In the genomic region with DNA sequence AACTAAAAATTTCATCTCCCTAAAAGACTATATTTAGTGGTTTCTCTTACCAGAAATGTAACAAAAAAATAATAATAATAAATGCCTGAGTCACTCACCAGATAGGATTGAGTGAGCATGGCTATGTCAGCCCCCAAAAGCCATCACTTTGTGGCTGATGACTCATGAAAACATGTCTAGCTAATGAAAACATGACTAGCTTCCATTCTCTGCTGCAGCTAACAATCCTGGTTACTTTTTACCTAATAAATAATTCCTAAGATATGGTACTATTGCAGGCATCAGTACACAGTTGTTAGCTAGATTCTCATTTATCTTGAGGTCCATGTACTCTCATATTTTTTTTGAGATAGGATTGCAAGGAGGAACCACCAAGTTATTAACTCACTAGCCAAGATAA, we compare ENCODE assay signal across 23 cellular contexts.
A peak's percentile ranks its signal among the peaks of the same experiment; 100 is the strongest.
DNase-seq lines count a peak whose midpoint lies in the region; ATAC-seq and TF ChIP-seq lines count a peak whose summit lies in the region.
"Had no signal": no experiment of that assay in that cellular context is flagged by ENCODE, and none has a peak within 500 bp of the region (broad histone marks: within the 10 kb centered on the region; RNA-seq: fewer than 3 reads in every experiment).

No MANE protein-coding gene starts in this region.

- H3K27ac ChIP-seq in breast epithelium: no peak overlapping the region
- H3K27ac ChIP-seq: 22Rv1, heart right ventricle, VCaP had no signal

- no peaks in the 10 kb centered on the region for H3K27me3 ChIP-seq in breast epithelium
- H3K27me3 ChIP-seq: heart right ventricle had no signal

- DNase-seq in MCF 10A (ENCODE audit: unreplicated experiment) (peak; percentile 33), breast epithelium (ENCODE audit: low spot score in 2 of 2) (no peak), astrocyte of the hippocampus (ENCODE audit: low read depth, low spot score) (peak; percentile 75), glomerular visceral epithelial cell (ENCODE audit: extremely low spot score) (peak; percentile 90), NCI-H1694 treated with DMSO at 0.1 percent for 48 hours (lab: John Stamatoyannopoulos, UW) (no peak), T-helper 2 cell (no peak)
- no peak for DNase-seq in activated CD4-positive, alpha-beta T cell treated with anti-CD3 and anti-CD28 coated beads for 48 hours
- DNase-seq: activated CD8-positive, alpha-beta T cell treated with anti-CD3 and anti-CD28 coated beads for 36 hours; activated T-cell treated with anti-CD3 and anti-CD28 coated beads, Interleukin-2, amount 50 U/mL, for 24 hours; heart right ventricle; Kasumi-1; mesendoderm; NCI-H1436 treated with DMSO at 0.1 percent for 48 hours; RPMI8226; small intestine; stimulated activated CD4-positive, alpha-beta T cell treated with anti-CD3 and anti-CD28 coated beads, Interleukin-4, amount 100 ng/mL, for 24 hours; substantia nigra; SW 1271 had no signal

- no TSS peak for BruUV-seq in MCF 10A (replicated peaks; lab: Mats Ljungman, UMichigan)

- CTCF ChIA-PET in MCF 10A (lab: Yijun Ruan, JAX): interaction anchor here (0.6 to 1.3 kb wide), 2 partner anchors 472 to 710 kb away, joined by 3 to 5 read pairs; no protein-coding TSS in a partner anchor

- no peaks in the 10 kb centered on the region for H3K36me3 ChIP-seq in breast epithelium
- H3K36me3 ChIP-seq: heart right ventricle had no signal

- POLR2A ChIA-PET in MCF 10A (lab: Yijun Ruan, JAX): interaction anchor here (1.1 kb wide), 1 partner anchor 9 kb away, joined by 3 read pairs; no protein-coding TSS in a partner anchor

- H3K27me3 Mint-ChIP-seq in MCF 10A (ENCODE audit: insufficient read depth, unreplicated experiment): peaks cover 87% of the 10 kb centered on the region
- H3K27me3 Mint-ChIP-seq: activated T-cell treated with anti-CD3 and anti-CD28 coated beads, Interleukin-2, amount 50 U/mL, for 24 hours; natural killer cell treated with Interleukin-12 subunit alpha and Interleukin-12 subunit beta and Interleukin-15 and Interleukin-18, amount 100 ng/mL, for 72 hours had no signal

- H3K4me1 ChIP-seq in breast epithelium: no peaks in the 10 kb centered on the region
- H3K4me1 ChIP-seq: heart right ventricle had no signal

- no peak for TF ChIP-seq CTCF in MCF 10A (IDR thresholded peaks at IDR 0.05; ENCODE audit: unreplicated experiment)
- TF ChIP-seq CTCF in breast epithelium (IDR thresholded peaks at IDR 0.05): no peak

- no peak for TF ChIP-seq POLR2A in breast epithelium (IDR thresholded peaks at IDR 0.05)

- no peak overlapping the region for H3K4me3 Mint-ChIP-seq in MCF 10A (ENCODE audit: unreplicated experiment)
- H3K4me3 Mint-ChIP-seq: activated CD8-positive, alpha-beta T cell treated with anti-CD3 and anti-CD28 coated beads for 36 hours; activated naive CD8-positive, alpha-beta T cell; activated T-cell treated with anti-CD3 and anti-CD28 coated beads, Interleukin-2, amount 50 U/mL, for 24 hours; natural killer cell treated with Interleukin-12 subunit alpha and Interleukin-12 subunit beta and Interleukin-15 and Interleukin-18, amount 100 ng/mL, for 72 hours had no signal

- no peak overlapping the region for H3K27ac Mint-ChIP-seq in MCF 10A (ENCODE audit: low read depth, unreplicated experiment)
- H3K27ac Mint-ChIP-seq: activated CD8-positive, alpha-beta T cell treated with anti-CD3 and anti-CD28 coated beads for 36 hours; activated naive CD8-positive, alpha-beta T cell; activated T-cell treated with anti-CD3 and anti-CD28 coated beads, Interleukin-2, amount 50 U/mL, for 24 hours; natural killer cell treated with Interleukin-12 subunit alpha and Interleukin-12 subunit beta and Interleukin-15 and Interleukin-18, amount 100 ng/mL, for 72 hours had no signal

- no peak overlapping the region for H3K4me3 ChIP-seq in breast epithelium
- H3K4me3 ChIP-seq: heart right ventricle had no signal

- no peaks in the 10 kb centered on the region for H3K9me3 ChIP-seq in breast epithelium
- H3K9me3 ChIP-seq: heart right ventricle had no signal

- no peaks in the 10 kb centered on the region for H3K9me3 Mint-ChIP-seq in MCF 10A (ENCODE audit: unreplicated experiment)
- H3K9me3 Mint-ChIP-seq: activated CD8-positive, alpha-beta T cell treated with anti-CD3 and anti-CD28 coated beads for 36 hours; activated T-cell treated with anti-CD3 and anti-CD28 coated beads, Interleukin-2, amount 50 U/mL, for 24 hours had no signal

- intact Hi-C loops in MCF 10A (cut with micrococcal nuclease) (no loop called here), breast epithelium (cut with DNase I; ENCODE audit: low total_unique reads) (no loop called here)

- no peak for ATAC-seq in HG02588 (IDR thresholded peaks at IDR 0.05; ENCODE audit: unreplicated experiment)
- ATAC-seq: activated CD8-positive, alpha-beta T cell treated with anti-CD3 and anti-CD28 coated beads for 36 hours; heart right ventricle; natural killer cell treated with Interleukin-12 subunit alpha and Interleukin-12 subunit beta and Interleukin-15 and Interleukin-18, amount 100 ng/mL, for 72 hours had no signal

- no peaks in the 10 kb centered on the region for H3K4me1 Mint-ChIP-seq in MCF 10A (ENCODE audit: insufficient read depth, unreplicated experiment)

- H3K36me3 Mint-ChIP-seq in MCF 10A (ENCODE audit: insufficient read depth, unreplicated experiment): no peaks in the 10 kb centered on the region
- H3K36me3 Mint-ChIP-seq: activated naive CD8-positive, alpha-beta T cell; natural killer cell treated with Interleukin-12 subunit alpha and Interleukin-12 subunit beta and Interleukin-15 and Interleukin-18, amount 100 ng/mL, for 72 hours had no signal

Comparison
In these comparisons a context has a peak if more than half of its experiments do, and no peak if none do; other contexts are left out.
1. DNase-seq: peak in MCF 10A (single experiment), astrocyte of the hippocampus (single experiment) and glomerular visceral epithelial cell (single experiment); none in breast epithelium (0 of 2), NCI-H1694 treated with DMSO at 0.1 percent for 48 hours (single experiment), T-helper 2 cell (0 of 5) and activated CD4-positive, alpha-beta T cell treated with anti-CD3 and anti-CD28 coated beads for 48 hours (single experiment).